9 cellular contexts compared by ENCODE assay signal in genomic region chr6:131808460-131809269, GRCh38. TPM values are rescaled to one million over a fixed set of nuclear protein-coding genes. Genes with fewer than 3 reads are reported as not detected.
DNase-seq lines count a peak whose midpoint lies in the region; ATAC-seq and TF ChIP-seq lines count a peak whose summit lies in the region.
"Had no signal": no experiment of that assay in that cellular context is flagged by ENCODE, and none has a peak within 500 bp of the region (broad histone marks: within the 10 kb centered on the region; RNA-seq: fewer than 3 reads in every experiment).

No MANE protein-coding gene starts in this region.

- H3K36me3 Mint-ChIP-seq in activated naive CD4-positive, alpha-beta T cell treated with anti-CD3 and anti-CD28 coated beads, Interleukin-2, amount 50 U/mL, for 24 hours: no peaks in the 10 kb centered on the region
- H3K36me3 Mint-ChIP-seq in brain (no peaks in the 10 kb centered on the region), type B pancreatic cell (no peaks in the 10 kb centered on the region)

- no peak overlapping the region for H2AK5ac ChIP-seq in mesenchymal stem cell (ENCODE audit: low read length, severe bottlenecking)

- H3K14ac ChIP-seq in mesenchymal stem cell (ENCODE audit: low read length in 2 of 2): peak overlapping the region in 1 of 2 experiments; percentile 87

- H3K4me1 Mint-ChIP-seq in activated naive CD4-positive, alpha-beta T cell treated with anti-CD3 and anti-CD28 coated beads, Interleukin-2, amount 50 U/mL, for 24 hours: peaks cover 16% of the 10 kb centered on the region
- H3K4me1 Mint-ChIP-seq in brain: peaks cover 16% of the 10 kb centered on the region
- H3K4me1 Mint-ChIP-seq in type B pancreatic cell (ENCODE audit: unreplicated experiment): peaks cover 6% of the 10 kb centered on the region

- peak overlapping the region; percentile 79 for H3K4me3 Mint-ChIP-seq in activated naive CD4-positive, alpha-beta T cell treated with anti-CD3 and anti-CD28 coated beads, Interleukin-2, amount 50 U/mL, for 24 hours
- H3K4me3 Mint-ChIP-seq in brain: peak overlapping the region; percentile 84 to 92 (median 88)
- peak overlapping the region; percentile 90 for H3K4me3 Mint-ChIP-seq in type B pancreatic cell

- peak overlapping the region in 1 of 2 experiments; percentile 63 for H2BK12ac ChIP-seq in mesenchymal stem cell (ENCODE audit: low read length in 2 of 2)

- WGBS in mesenchymal stem cell: 12% methylated on average over 10 of the region's 12 CpGs

- H3K27ac Mint-ChIP-seq in activated naive CD4-positive, alpha-beta T cell treated with anti-CD3 and anti-CD28 coated beads, Interleukin-2, amount 50 U/mL, for 24 hours: no peak overlapping the region
- H3K27ac Mint-ChIP-seq in brain (peak overlapping the region in 2 of 5 experiments; percentile 20 to 50), type B pancreatic cell (peak overlapping the region; percentile 46)

- no peak overlapping the region for H2BK120ac ChIP-seq in mesenchymal stem cell (ENCODE audit: low read depth, low read length)

- H3K36me3 ChIP-seq in mesenchymal stem cell (ENCODE audit: control insufficient read depth in 1 of 2, insufficient read depth in 2 of 2, low read depth in 1 of 2, low read length in 2 of 2): no peaks in the 10 kb centered on the region
- H3K36me3 ChIP-seq: neutrophil had no signal

- no peaks in the 10 kb centered on the region for H3K27me3 ChIP-seq in mesenchymal stem cell (ENCODE audit: control insufficient read depth in 1 of 2, insufficient read depth in 1 of 2, low read length in 2 of 2)

- no peaks in the 10 kb centered on the region for H3K9me3 Mint-ChIP-seq in activated naive CD4-positive, alpha-beta T cell treated with anti-CD3 and anti-CD28 coated beads, Interleukin-2, amount 50 U/mL, for 24 hours
- peaks cover 0 to 3% (median 0%) of the 10 kb centered on the region in 5 experiments for H3K9me3 Mint-ChIP-seq in brain
- no peaks in the 10 kb centered on the region for H3K9me3 Mint-ChIP-seq in type B pancreatic cell

- H2BK5ac ChIP-seq in mesenchymal stem cell (ENCODE audit: low read depth, low read length, poor library complexity, severe bottlenecking): no peak overlapping the region

- H3K18ac ChIP-seq in mesenchymal stem cell (ENCODE audit: low read depth in 1 of 2, low read length in 2 of 2): peak overlapping the region in 1 of 2 experiments; percentile 90

- H3K4me3 ChIP-seq in mesenchymal stem cell (ENCODE audit: insufficient read depth in 1 of 2, low read depth in 1 of 2, low read length in 2 of 2): peak overlapping the region; percentile 80 to 87

- no peak for DNase-seq in activated naive CD4-positive, alpha-beta T cell treated with anti-CD3 and anti-CD28 coated beads, Interleukin-2, amount 50 U/mL, for 16 hours
- DNase-seq in mesenchymal stem cell (no peak), type B pancreatic cell (ENCODE audit: extremely low spot score, unreplicated experiment) (no peak), 8988T (no peak), NCI-H1930 (lab: John Stamatoyannopoulos, UW) (no peak)

- peaks cover 30% of the 10 kb centered on the region for H3K27me3 Mint-ChIP-seq in activated naive CD4-positive, alpha-beta T cell treated with anti-CD3 and anti-CD28 coated beads, Interleukin-2, amount 50 U/mL, for 24 hours
- H3K27me3 Mint-ChIP-seq in brain (peaks cover 26% of the 10 kb centered on the region), type B pancreatic cell (peaks cover 48% of the 10 kb centered on the region)

- peak overlapping the region; percentile 47 for H4K91ac ChIP-seq in mesenchymal stem cell (ENCODE audit: low read length)

- peak overlapping the region in 1 of 2 experiments; percentile 58 for H3K4ac ChIP-seq in mesenchymal stem cell (ENCODE audit: low read depth in 1 of 2, low read length in 2 of 2)

- H3K4me1 ChIP-seq in mesenchymal stem cell (ENCODE audit: control insufficient read depth, insufficient read depth, low read depth, low read length): no peaks in the 10 kb centered on the region

- H2AFZ ChIP-seq in mesenchymal stem cell (ENCODE audit: low read depth, low read length): peak overlapping the region; percentile 60

- H3K79me1 ChIP-seq in mesenchymal stem cell (replicated peaks; ENCODE audit: low read length, poor library complexity, severe bottlenecking): peaks cover 5% of the 10 kb centered on the region

- H4K8ac ChIP-seq in mesenchymal stem cell (ENCODE audit: low read length): no peak overlapping the region

- H3K9me3 ChIP-seq in mesenchymal stem cell (ENCODE audit: control insufficient read depth, low read length): no peaks in the 10 kb centered on the region
- H3K9me3 ChIP-seq: neutrophil had no signal

- H2BK15ac ChIP-seq in mesenchymal stem cell (ENCODE audit: low read depth, poor library complexity, severe bottlenecking): no peak overlapping the region

- H3K27ac ChIP-seq in mesenchymal stem cell (ENCODE audit: low read length, poor library complexity, severe bottlenecking): no peak overlapping the region
- H3K27ac ChIP-seq: neutrophil had no signal

- no peak for ATAC-seq in HG03457 (IDR thresholded peaks at IDR 0.05; ENCODE audit: unreplicated experiment)

- TF ChIP-seq CTCF in brain (conservative IDR thresholded peaks at IDR 0.05): no peak
- TF ChIP-seq CTCF in type B pancreatic cell (conservative IDR thresholded peaks at IDR 0.05): no peak

- peak overlapping the region; percentile 82 for H3K4me2 ChIP-seq in mesenchymal stem cell (ENCODE audit: low read length, poor library complexity, severe bottlenecking)

- peak overlapping the region in 1 of 2 experiments; percentile 89 for H3K23ac ChIP-seq in mesenchymal stem cell (ENCODE audit: low read length in 2 of 2)

- peak overlapping the region; percentile 75 for H3K9ac ChIP-seq in mesenchymal stem cell (ENCODE audit: low read length)

RNA-seq across cellular contexts. Expression of gene ENPP1, which starts 0.8 kb away (rescaled TPM):
- polyA plus RNA-seq in brain (ENCODE audit: insufficient read depth, low read depth, low replicate concordance): 0.36 TPM
- polyA plus RNA-seq in mesenchymal stem cell (2013, experiment 1 of 2): 2.5 TPM
- polyA plus RNA-seq in mesenchymal stem cell (2013, experiment 2 of 2): 2.6 TPM
- total RNA-seq in type B pancreatic cell (ENCODE audit: low replicate concordance): 12.9 and 13.4 TPM in 2 replicates
